12 cellular contexts compared by ENCODE assay signal in the genomic region with DNA sequence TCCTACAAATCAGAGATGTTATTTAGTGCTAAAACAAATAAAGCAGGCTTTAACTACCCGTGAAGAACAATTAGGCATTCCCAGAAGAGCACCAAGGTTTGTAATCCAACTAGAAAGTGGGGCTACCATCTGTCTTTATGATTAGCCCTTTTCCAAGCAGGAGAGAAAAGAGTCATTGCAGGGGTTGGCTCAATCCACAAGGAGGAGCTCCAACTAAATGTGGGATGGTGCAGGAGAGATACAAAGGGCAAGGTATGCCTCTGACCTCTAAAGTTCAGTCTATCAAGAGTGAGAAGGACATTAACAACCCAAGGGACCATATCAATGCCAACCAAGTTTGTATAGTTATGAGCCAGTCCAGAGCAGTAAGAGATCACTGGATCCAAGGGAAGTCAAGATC.
A peak's percentile ranks its signal among the peaks of the same experiment; 100 is the strongest.
DNase-seq lines count a peak whose midpoint lies in the region; ATAC-seq, FAIRE-seq and TF ChIP-seq lines count a peak whose summit lies in the region.
"Had no signal": no experiment of that assay in that cellular context is flagged by ENCODE, and none has a peak within 500 bp of the region (broad histone marks: within the 10 kb centered on the region; RNA-seq: fewer than 3 reads in every experiment).

No MANE protein-coding gene starts in this region.

- ATAC-seq in GM18520 (IDR thresholded peaks at IDR 0.05; ENCODE audit: unreplicated experiment): no peak
- ATAC-seq: gastrocnemius medialis, sciatic nerve had no signal

- no peaks in the 10 kb centered on the region for H3K79me2 ChIP-seq in Loucy (ENCODE audit: insufficient read depth, low read length)
- H3K79me2 ChIP-seq in mammary epithelial cell (ENCODE audit: insufficient read depth, low read length): no peaks in the 10 kb centered on the region
- H3K79me2 ChIP-seq in mesendoderm (ENCODE audit: control insufficient read depth, insufficient read depth, low read length): no peaks in the 10 kb centered on the region

- no peak overlapping the region for H2AK5ac ChIP-seq in mesendoderm (ENCODE audit: low read length)

- H2AFZ ChIP-seq in Loucy (ENCODE audit: low read length): no peak overlapping the region
- peak overlapping the region; percentile 25 for H2AFZ ChIP-seq in mammary epithelial cell (ENCODE audit: low read depth, low read length)

- H3K9me3 ChIP-seq in Loucy (ENCODE audit: insufficient read depth, low read depth, low read length): no peaks in the 10 kb centered on the region
- no peaks in the 10 kb centered on the region for H3K9me3 ChIP-seq in mammary epithelial cell (replicated peaks; ENCODE audit: insufficient read depth, low read length)
- H3K9me3 ChIP-seq: gastrocnemius medialis had no signal

- 20% methylated on average over 1 of the region's 1 CpG for WGBS in mammary epithelial cell (ENCODE audit: low coverage, missing lambda C conversion rate)
- WGBS in mesendoderm (ENCODE audit: extremely low coverage, insufficient coverage, low lambda C conversion rate): no CpG with 5 or more reads among the region's 1 CpG

- H4K20me1 ChIP-seq in Loucy (ENCODE audit: insufficient read depth, low read length, poor library complexity, severe bottlenecking) (no peaks in the 10 kb centered on the region), mammary epithelial cell (ENCODE audit: insufficient read depth, low read length) (no peaks in the 10 kb centered on the region)

- H3K27me3 ChIP-seq in Loucy (ENCODE audit: insufficient read depth, low read length, poor library complexity, severe bottlenecking): no peaks in the 10 kb centered on the region
- no peaks in the 10 kb centered on the region for H3K27me3 ChIP-seq in mammary epithelial cell (ENCODE audit: insufficient read depth, low read length)
- no peaks in the 10 kb centered on the region for H3K27me3 ChIP-seq in mesendoderm (ENCODE audit: insufficient read depth, low read length, poor library complexity)
- H3K27me3 ChIP-seq: gastrocnemius medialis had no signal

- H3K4me1 ChIP-seq in Loucy (ENCODE audit: insufficient read depth, low read length, poor library complexity, severe bottlenecking): no peaks in the 10 kb centered on the region
- H3K4me1 ChIP-seq in mammary epithelial cell (ENCODE audit: insufficient read depth, low read length): no peaks in the 10 kb centered on the region
- H3K4me1 ChIP-seq in mesendoderm (ENCODE audit: control insufficient read depth, low read depth, low read length): peaks cover 3% of the 10 kb centered on the region
- H3K4me1 ChIP-seq: gastrocnemius medialis had no signal

- H3F3A ChIP-seq in Loucy (ENCODE audit: low read depth): no peaks in the 10 kb centered on the region

- H3K27ac ChIP-seq in mammary epithelial cell (ENCODE audit: insufficient read depth, low read depth, low read length) (no peak overlapping the region), mesendoderm (ENCODE audit: low read depth, low read length) (no peak overlapping the region)
- H3K27ac ChIP-seq: gastrocnemius medialis had no signal

- H4K5ac ChIP-seq in mesendoderm (ENCODE audit: low read length): no peak overlapping the region

- no peaks in the 10 kb centered on the region for H3K36me3 ChIP-seq in Loucy (ENCODE audit: insufficient read depth, low read length)
- no peaks in the 10 kb centered on the region for H3K36me3 ChIP-seq in mammary epithelial cell (ENCODE audit: insufficient read depth, low read length)
- no peaks in the 10 kb centered on the region for H3K36me3 ChIP-seq in mesendoderm (ENCODE audit: control insufficient read depth, insufficient read depth, low read length)
- H3K36me3 ChIP-seq: gastrocnemius medialis had no signal

- in situ Hi-C loops in mammary epithelial cell (cut with MboI; ENCODE audit: low sequenced_read_pairs in 2 of 2) (no loop called here), GM13976 (cut with MboI; ENCODE audit: low sequenced_read_pairs, unreplicated experiment) (no loop called here)

- DNase-seq in DMS53 treated with DMSO at 0.1 percent for 48 hours (lab: John Stamatoyannopoulos, UW; ENCODE audit: unreplicated experiment): peak; percentile 12
- DNase-seq in mammary epithelial cell: no peak
- peak; percentile 63 for DNase-seq in mesendoderm
- DNase-seq in RPMI8226: no peak
- DNase-seq in GM13976 (ENCODE audit: low spot score): no peak
- no peak for DNase-seq in GM19239 (ENCODE audit: insufficient read length, low spot score)
- DNase-seq: activated T-cell treated with anti-CD3 and anti-CD28 coated beads for 4 hours; central memory CD4-positive, alpha-beta T cell; gastrocnemius medialis had no signal

- no peak overlapping the region for H3K23ac ChIP-seq in mesendoderm (ENCODE audit: low read length)

- CTCF ChIA-PET in mammary epithelial cell (lab: Charles Lee; ENCODE audit: low non-redundant PET): no interaction called here

- no peaks in the 10 kb centered on the region for H3K9me2 ChIP-seq in Loucy (replicated peaks; ENCODE audit: low read depth, low read length)

- dilution Hi-C loops in mammary epithelial cell (cut with HindIII; ENCODE audit: low sequenced_read_pairs): no loop called here

- no peak overlapping the region for H4K8ac ChIP-seq in mesendoderm (ENCODE audit: low read depth, low read length)

- H3K4ac ChIP-seq in mesendoderm (ENCODE audit: low read depth, low read length): no peak overlapping the region

- H2BK15ac ChIP-seq in mesendoderm (replicated peaks; ENCODE audit: low read depth): no peak overlapping the region

- intact Hi-C loops in mammary epithelial cell (cut with micrococcal nuclease): loop anchor here (1.0 kb wide), 2 partner anchors 43 to 331 kb away; no protein-coding TSS in a partner anchor

- H3K4me2 ChIP-seq in Loucy (ENCODE audit: low read depth, low read length, poor library complexity, severe bottlenecking) (no peak overlapping the region), mammary epithelial cell (ENCODE audit: insufficient read depth, low read depth, low read length) (no peak overlapping the region), mesendoderm (ENCODE audit: low read length) (no peak overlapping the region)

- no TSS peak for BruUV-seq in mammary epithelial cell (replicated peaks; lab: Mats Ljungman, UMichigan)

- H3K9ac ChIP-seq in Loucy (ENCODE audit: low read depth, low read length, poor library complexity, severe bottlenecking) (no peak overlapping the region), mammary epithelial cell (ENCODE audit: insufficient read depth, low read length) (no peak overlapping the region), mesendoderm (ENCODE audit: low read length) (no peak overlapping the region)

- H3K4me3 ChIP-seq in Loucy (ENCODE audit: low read length, poor library complexity, severe bottlenecking) (no peak overlapping the region), mammary epithelial cell (replicated peaks in 1 of 3; ENCODE audit: insufficient read depth in 1 of 3, low read depth in 2 of 3, low read length in 3 of 3) (no peak overlapping the region), mesendoderm (ENCODE audit: low read length) (no peak overlapping the region)
- H3K4me3 ChIP-seq: gastrocnemius medialis had no signal

- no peaks in the 10 kb centered on the region for H3K79me1 ChIP-seq in mesendoderm (ENCODE audit: low read length)

- H2BK120ac ChIP-seq in mesendoderm (ENCODE audit: low read depth, low read length): no peak overlapping the region

- no peak overlapping the region for H3K18ac ChIP-seq in mesendoderm (ENCODE audit: low read length)

- TF ChIP-seq CTCF in Loucy (conservative IDR thresholded peaks at IDR 0.05; ENCODE audit: low read length) (peak; percentile 53), mammary epithelial cell (conservative IDR thresholded peaks at IDR 0.05 in 1 of 2, IDR thresholded peaks at IDR 0.05 in 1 of 2; ENCODE audit: extremely low read depth in 1 of 2, insufficient read depth in 1 of 2, low read depth in 1 of 2, low read length in 2 of 2) (peak; percentile 30 to 71), GM13976 (IDR thresholded peaks at IDR 0.05; ENCODE audit: borderline replicate concordance, control extremely low read depth, extremely low read depth, insufficient read depth, missing control alignments) (no peak)

- H2BK5ac ChIP-seq in mesendoderm (ENCODE audit: low read length): no peak overlapping the region

- FAIRE-seq in GM19239 (lab: Jason Lieb, UNC): no peak

- H3K56ac ChIP-seq in mesendoderm (ENCODE audit: low read length): peak overlapping the region; percentile 69

Comparison
In these comparisons a context has a peak if more than half of its experiments do, and no peak if none do; other contexts are left out.
1. DNase-seq: peak in DMS53 treated with DMSO at 0.1 percent for 48 hours (single experiment) and mesendoderm (single experiment); none in mammary epithelial cell (single experiment), RPMI8226 (single experiment), GM13976 (single experiment) and GM19239 (single experiment).